In genomic region chr11:118980191-118980881, GRCh38 we compare ENCODE assay signal across 1 cellular context.
TF ChIP-seq lines count a peak whose summit lies in the region.

No MANE protein-coding gene starts in this region.

TF ChIP-seq in K562, 482 proteins besides CTCF, POLR2A, EP300 and RAD21 (continues in another document):
- no peak for TF ChIP-seq CCNT2 (IDR thresholded peaks at IDR 0.05; ENCODE audit: borderline replicate concordance, extremely low read depth, insufficient read length, low read depth, low read length)
- TF ChIP-seq MBD1 (CRISPR knock-in tag; IDR thresholded peaks at IDR 0.05) = no peak
- no peak for TF ChIP-seq GATA2 (CRISPR knock-in tag; IDR thresholded peaks at IDR 0.05)
- no peak for TF ChIP-seq ZNF239 (CRISPR knock-in tag; IDR thresholded peaks at IDR 0.05)
- no peak for TF ChIP-seq SIX5 (IDR thresholded peaks at IDR 0.05; ENCODE audit: borderline replicate concordance in 1 of 2, insufficient read depth in 1 of 2, low read depth in 1 of 2, low read length in 2 of 2)
- no peak for TF ChIP-seq MITF (IDR thresholded peaks at IDR 0.05)
- TF ChIP-seq ZNF41 (CRISPR knock-in tag; conservative IDR thresholded peaks at IDR 0.05) = no peak
- TF ChIP-seq COPS2 (conservative IDR thresholded peaks at IDR 0.05) = no peak
- no peak for TF ChIP-seq HCFC1 (IDR thresholded peaks at IDR 0.05; ENCODE audit: low read depth, low read length)
- no peak for TF ChIP-seq U2AF2 (optimal IDR thresholded peaks at IDR 0.05; ENCODE audit: low read depth, low read length)
- TF ChIP-seq ZNF740 (CRISPR knock-in tag; IDR thresholded peaks at IDR 0.05) = no peak
- TF ChIP-seq ZNF740 (tag; IDR thresholded peaks at IDR 0.05) = no peak
- no peak for TF ChIP-seq SMAD2 (IDR thresholded peaks at IDR 0.05; ENCODE audit: low read depth, low read length)
- peak; percentile 74 for TF ChIP-seq CXXC5 (CRISPR knock-in tag; IDR thresholded peaks at IDR 0.05)
- TF ChIP-seq GTF2E2 (tag; IDR thresholded peaks at IDR 0.05) = no peak
- TF ChIP-seq NFRKB (IDR thresholded peaks at IDR 0.05; ENCODE audit: low read depth) = peak; percentile 61; the same call in 1 of the 2 replicates
- TF ChIP-seq YY1 (IDR thresholded peaks at IDR 0.05; ENCODE audit: borderline replicate concordance in 1 of 3, control insufficient read depth in 1 of 3, extremely low read depth in 1 of 3, insufficient read depth in 3 of 3, insufficient read length in 1 of 3, insufficient replicate concordance in 2 of 3, low read depth in 1 of 3, low read length in 2 of 3) = peak in 1 of 3 experiments; percentile 27
- TF ChIP-seq ARID3B (CRISPR knock-in tag; IDR thresholded peaks at IDR 0.05; ENCODE audit: borderline replicate concordance) = peak; percentile 20; the same call in 1 of the 2 replicates
- TF ChIP-seq SIRT6 (IDR thresholded peaks at IDR 0.05; ENCODE audit: low read depth, low read length) = no peak
- TF ChIP-seq TBL1XR1 (IDR thresholded peaks at IDR 0.05; ENCODE audit: low read length in 2 of 2) = 0 out of 4 replicates have a peak, but pooled peaks of 1 of the 2 experiments have one; percentile 58
- no peak for TF ChIP-seq ZNF133 (CRISPR knock-in tag; IDR thresholded peaks at IDR 0.05)
- peak; percentile 69 for TF ChIP-seq POLR2G (IDR thresholded peaks at IDR 0.05; ENCODE audit: low read depth, low read length)
- peak; percentile 56 for TF ChIP-seq BHLHE40 (IDR thresholded peaks at IDR 0.05; ENCODE audit: low read length)
- no peak for TF ChIP-seq KDM5B (IDR thresholded peaks at IDR 0.05; ENCODE audit: insufficient replicate concordance, low read depth, low read length)
- TF ChIP-seq ZBTB7A (IDR thresholded peaks at IDR 0.05; ENCODE audit: borderline replicate concordance, control insufficient read depth, low read depth, low read length) = no peak
- no peak for TF ChIP-seq MCM3 (IDR thresholded peaks at IDR 0.05)
- TF ChIP-seq ZNF668 (CRISPR knock-in tag; IDR thresholded peaks at IDR 0.05) = no peak
- TF ChIP-seq AFF1 (IDR thresholded peaks at IDR 0.05; ENCODE audit: low read depth in 1 of 2, partially characterized antibody in 2 of 2) = no peak
- TF ChIP-seq SMARCE1 (IDR thresholded peaks at IDR 0.05) = peak; percentile 73
- TF ChIP-seq HMBOX1 (IDR thresholded peaks at IDR 0.05) = no peak
- TF ChIP-seq STAT5A (IDR thresholded peaks at IDR 0.05; ENCODE audit: borderline replicate concordance, low read length) = no peak
- TF ChIP-seq MTF1 (CRISPR knock-in tag; IDR thresholded peaks at IDR 0.05; ENCODE audit: borderline replicate concordance) = no peak
- TF ChIP-seq ZEB2 (IDR thresholded peaks at IDR 0.05) = peak; percentile 82
- TF ChIP-seq PKNOX1 (IDR thresholded peaks at IDR 0.05) = peak; percentile 96
- no peak for TF ChIP-seq ZNF232 (CRISPR knock-in tag; IDR thresholded peaks at IDR 0.05)
- TF ChIP-seq THAP7 (CRISPR knock-in tag; IDR thresholded peaks at IDR 0.05) = no peak
- peak; percentile 66; the same call in 1 of the 2 replicates for TF ChIP-seq SMARCA4 (IDR thresholded peaks at IDR 0.05)
- peak; percentile 47; the same call in 1 of the 2 replicates for TF ChIP-seq JUND (IDR thresholded peaks at IDR 0.05; ENCODE audit: borderline replicate concordance, low read depth, low read length)
- TF ChIP-seq JUND (tag; IDR thresholded peaks at IDR 0.05; ENCODE audit: borderline replicate concordance, low read depth, low read length) = peak; percentile 58; the same call in 1 of the 3 replicates
- TF ChIP-seq ZNF134 (CRISPR knock-in tag; conservative IDR thresholded peaks at IDR 0.05) = no peak
- TF ChIP-seq HBP1 (CRISPR knock-in tag; IDR thresholded peaks at IDR 0.05) = no peak; the same call in 1 of the 2 replicates
- no peak; the same call in 1 of the 2 replicates for TF ChIP-seq JUN (IDR thresholded peaks at IDR 0.05; ENCODE audit: borderline replicate concordance, low read depth, low read length)
- 0 out of 2 replicates have a peak, but pooled peaks have one; percentile 62 for TF ChIP-seq JUN (CRISPR knock-in tag; IDR thresholded peaks at IDR 0.05; ENCODE audit: borderline replicate concordance)
- no peak for TF ChIP-seq SMARCA5 (IDR thresholded peaks at IDR 0.05)
- no peak for TF ChIP-seq POLR2H (tag; IDR thresholded peaks at IDR 0.05; ENCODE audit: low read depth)
- no peak for TF ChIP-seq HDAC6 (IDR thresholded peaks at IDR 0.05; ENCODE audit: low read depth, low read length)
- no peak for TF ChIP-seq PURB (CRISPR knock-in tag; IDR thresholded peaks at IDR 0.05; ENCODE audit: low read depth)
- no peak; the same call in 1 of the 2 replicates for TF ChIP-seq TEAD4 (IDR thresholded peaks at IDR 0.05; ENCODE audit: low read length)
- no peak; the same call in 1 of the 2 replicates for TF ChIP-seq TEAD4 (CRISPR knock-in tag; IDR thresholded peaks at IDR 0.05; ENCODE audit: borderline replicate concordance)
- peak; percentile 4; the same call in 1 of the 2 replicates for TF ChIP-seq NCOR1 (IDR thresholded peaks at IDR 0.05)
- peak; percentile 54 for TF ChIP-seq ELF1 (tag; IDR thresholded peaks at IDR 0.05)
- TF ChIP-seq DMBX1 (CRISPR knock-in tag; IDR thresholded peaks at IDR 0.05; ENCODE audit: borderline replicate concordance) = peak; percentile 59; the same call in 1 of the 2 replicates
- no peak for TF ChIP-seq E2F5 (CRISPR knock-in tag; IDR thresholded peaks at IDR 0.05)
- TF ChIP-seq KLF1 (tag; IDR thresholded peaks at IDR 0.05) = no peak
- no peak for TF ChIP-seq ZSCAN29 (IDR thresholded peaks at IDR 0.05)
- TF ChIP-seq CHD2 (IDR thresholded peaks at IDR 0.05; ENCODE audit: low read depth, low read length) = no peak
